ENCODE assay signal across 8 cellular contexts in the genomic region with DNA sequence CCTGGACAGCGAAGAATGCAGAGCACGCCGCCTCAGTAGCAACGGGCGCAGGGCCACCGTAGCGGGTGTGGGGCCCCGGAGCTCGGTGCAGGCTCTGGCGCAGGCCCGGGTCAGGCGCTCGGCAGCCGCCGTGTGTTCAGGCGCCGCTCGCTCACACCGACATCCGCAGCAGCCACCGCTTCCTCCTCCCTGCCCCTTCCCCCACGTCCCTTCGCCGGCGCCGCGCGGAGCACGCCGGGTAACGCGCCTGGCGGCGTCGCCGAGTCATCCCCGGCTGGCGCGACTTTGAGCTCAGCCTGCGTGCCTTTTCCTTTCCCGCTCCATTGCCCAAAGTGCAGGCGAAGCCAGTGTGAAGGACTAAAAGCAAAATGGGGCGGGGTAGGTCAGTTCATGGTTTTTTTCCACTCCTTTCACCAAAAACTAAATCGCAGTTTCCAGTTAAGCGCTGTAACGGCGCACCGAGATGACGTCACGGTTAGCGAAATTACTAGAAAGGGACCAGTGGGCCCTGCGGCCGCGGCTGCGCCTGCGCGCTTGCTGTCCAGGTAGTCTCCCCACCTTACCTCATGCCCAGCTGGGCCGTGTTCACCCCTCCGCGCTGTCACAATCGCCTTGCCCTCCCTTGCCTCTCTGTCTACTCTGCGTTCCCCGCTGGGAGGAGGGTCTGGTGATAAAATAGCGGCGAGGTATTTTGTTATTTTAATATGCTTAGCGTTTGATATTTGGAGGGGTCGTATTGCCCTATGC. TPM values are rescaled to one million over a fixed set of nuclear protein-coding genes. Genes with fewer than 3 reads are reported as not detected.
A peak's percentile ranks its signal among the peaks of the same experiment; 100 is the strongest.
DNase-seq lines count a peak whose midpoint lies in the region; ATAC-seq, FAIRE-seq and TF ChIP-seq lines count a peak whose summit lies in the region.

A gene (minus strand): TSS at position 191 of the 747 bp plus-strand sequence. CDS start 279 bp downstream, outside the sequence.

- DNase-seq in EL = peak; percentile 89
- DNase-seq in H54 (ENCODE audit: insufficient read length, low spot score) = peak; percentile 99
- DNase-seq in LoVo (ENCODE audit: low spot score) = peak; percentile 91
- DNase-seq in RWPE1 (ENCODE audit: low spot score) = peak; percentile 98
- DNase-seq in fibroblast of mammary gland (ENCODE audit: low read depth) = peak; percentile 93
- peak; percentile 83 to 98 (median 92) for DNase-seq in naive thymus-derived CD8-positive, alpha-beta T cell
- peak; percentile 88 for DNase-seq in stimulated activated naive B cell treated with anti-CD40 and anti-IgM and Interleukin-4, amounts not matched to agents 10 μg/mL and 1 μg/mL and 100 μg/mL, for 72 hours

- H3K4me1 Mint-ChIP-seq in activated T-helper 17 cell treated with anti-CD3 and anti-CD28 coated beads, Interleukin-2, amount 50 U/mL, for 72 hours = peaks cover 27% of the 10 kb centered on the region
- peaks cover 26 to 50% (median 42%) of the 10 kb centered on the region in 4 donors for H3K4me1 Mint-ChIP-seq in naive thymus-derived CD8-positive, alpha-beta T cell
- H3K4me1 Mint-ChIP-seq in stimulated activated naive B cell treated with anti-CD40 and anti-IgM and Interleukin-4, amounts not matched to agents 10 μg/mL and 1 μg/mL and 100 μg/mL, for 72 hours = peaks cover 23 to 45% of the 10 kb centered on the region in 2 donors

- H3K4me3 ChIP-seq in fibroblast of mammary gland (ENCODE audit: control insufficient read depth, low read depth, low read length) = peak within 1 kb of the TSS; percentile 79

- no peaks in the 10 kb centered on the region for H3K27me3 Mint-ChIP-seq in activated T-helper 17 cell treated with anti-CD3 and anti-CD28 coated beads, Interleukin-2, amount 50 U/mL, for 72 hours
- H3K27me3 Mint-ChIP-seq in naive thymus-derived CD8-positive, alpha-beta T cell = no peaks in the 10 kb centered on the region
- no peaks in the 10 kb centered on the region for H3K27me3 Mint-ChIP-seq in stimulated activated naive B cell treated with anti-CD40 and anti-IgM and Interleukin-4, amounts not matched to agents 10 μg/mL and 1 μg/mL and 100 μg/mL, for 72 hours

- CTCF ChIA-PET in RWPE1 (lab: Yijun Ruan, JAX) = interaction anchor here (0.5 to 1.2 kb wide), 6 partner anchors 18 to 114 kb away, joined by 3 to 6 read pairs (median 4); no protein-coding TSS in a partner anchor

- H3K9me3 Mint-ChIP-seq in activated T-helper 17 cell treated with anti-CD3 and anti-CD28 coated beads, Interleukin-2, amount 50 U/mL, for 72 hours = no peaks in the 10 kb centered on the region
- H3K9me3 Mint-ChIP-seq in naive thymus-derived CD8-positive, alpha-beta T cell = no peaks in the 10 kb centered on the region
- H3K9me3 Mint-ChIP-seq in stimulated activated naive B cell treated with anti-CD40 and anti-IgM and Interleukin-4, amounts not matched to agents 10 μg/mL and 1 μg/mL and 100 μg/mL, for 72 hours = peaks cover 0 to 2% of the 10 kb centered on the region in 2 donors

- TF ChIP-seq POLR2A in H54 (IDR thresholded peaks at IDR 0.05; ENCODE audit: low read depth, low read length) = peak; percentile 98

- H3K36me3 Mint-ChIP-seq in activated T-helper 17 cell treated with anti-CD3 and anti-CD28 coated beads, Interleukin-2, amount 50 U/mL, for 72 hours (ENCODE audit: low read depth) = peaks cover 41% of the 10 kb centered on the region
- peaks cover 6 to 22% (median 12%) of the 10 kb centered on the region in 3 donors for H3K36me3 Mint-ChIP-seq in naive thymus-derived CD8-positive, alpha-beta T cell
- peaks cover 17 to 22% of the 10 kb centered on the region in 2 donors for H3K36me3 Mint-ChIP-seq in stimulated activated naive B cell treated with anti-CD40 and anti-IgM and Interleukin-4, amounts not matched to agents 10 μg/mL and 1 μg/mL and 100 μg/mL, for 72 hours

- peak; percentile 79 for ATAC-seq in activated T-helper 17 cell treated with anti-CD3 and anti-CD28 coated beads, Interleukin-2, amount 50 U/mL, for 72 hours (replicated peaks)
- peak; percentile 82 to 83 for ATAC-seq in naive thymus-derived CD8-positive, alpha-beta T cell
- ATAC-seq in stimulated activated naive B cell treated with anti-CD40 and anti-IgM and Interleukin-4, amounts not matched to agents 10 μg/mL and 1 μg/mL and 100 μg/mL, for 72 hours (replicated peaks) = peak; percentile 84 to 87

- peak within 1 kb of the TSS; percentile 94 for H3K27ac Mint-ChIP-seq in activated T-helper 17 cell treated with anti-CD3 and anti-CD28 coated beads, Interleukin-2, amount 50 U/mL, for 72 hours
- peak within 1 kb of the TSS; percentile 96 to 100 (median 99) for H3K27ac Mint-ChIP-seq in naive thymus-derived CD8-positive, alpha-beta T cell
- peak within 1 kb of the TSS; percentile 100 for H3K27ac Mint-ChIP-seq in stimulated activated naive B cell treated with anti-CD40 and anti-IgM and Interleukin-4, amounts not matched to agents 10 μg/mL and 1 μg/mL and 100 μg/mL, for 72 hours

- POLR2A ChIA-PET in RWPE1 (lab: Yijun Ruan, JAX; ENCODE audit: low non-redundant PET) = no interaction called here
- POLR2A ChIA-PET in naive thymus-derived CD8-positive, alpha-beta T cell (lab: Charles Lee) = interaction anchor here (0.8 to 3.6 kb wide), 20 partner anchors 8 to 586 kb away, joined by 3 to 39 read pairs (median 4); a partner anchor contains a TSS

- H3K27ac ChIP-seq in RWPE1 = peak within 1 kb of the TSS; percentile 97

- FAIRE-seq in H54 (lab: Jason Lieb, UNC) = peak; percentile 98

- peak within 1 kb of the TSS; percentile 90 for H3K4me3 Mint-ChIP-seq in activated T-helper 17 cell treated with anti-CD3 and anti-CD28 coated beads, Interleukin-2, amount 50 U/mL, for 72 hours
- peak within 1 kb of the TSS; percentile 85 to 100 (median 94) for H3K4me3 Mint-ChIP-seq in naive thymus-derived CD8-positive, alpha-beta T cell
- peak within 1 kb of the TSS; percentile 99 to 100 for H3K4me3 Mint-ChIP-seq in stimulated activated naive B cell treated with anti-CD40 and anti-IgM and Interleukin-4, amounts not matched to agents 10 μg/mL and 1 μg/mL and 100 μg/mL, for 72 hours

- no peak for TF ChIP-seq CTCF in RWPE1 (conservative IDR thresholded peaks at IDR 0.05; ENCODE audit: low read depth)
- TF ChIP-seq CTCF in fibroblast of mammary gland (conservative IDR thresholded peaks at IDR 0.05; ENCODE audit: control insufficient read depth, insufficient read depth, low read depth, low read length) = no peak

RNA-seq across cellular contexts. Expression of the gene that starts here (rescaled TPM):
- total RNA-seq in activated T-helper 17 cell treated with anti-CD3 and anti-CD28 coated beads, Interleukin-2, amount 50 U/mL, for 72 hours = 10 to 100 TPM; 69.5 to 94.4 TPM
- 100 to 1,000 TPM; 112 to 122 TPM for total RNA-seq in naive thymus-derived CD8-positive, alpha-beta T cell
- 10 to 100 TPM; 65.4 to 70.8 (median 67.6) TPM for polyA plus RNA-seq in naive thymus-derived CD8-positive, alpha-beta T cell

Comparison
In these comparisons a context has a peak if more than half of its experiments do, and no peak if none do; other contexts are left out.
1. Peak in every context shown above with its lines: DNase-seq, ATAC-seq, H3K4me3 ChIP-seq and H3K27ac ChIP-seq.